Comparison of ENCODE assay signal across 14 cellular contexts in genomic region chr3:141241248-141242034, GRCh38. TPM values are rescaled to one million over a fixed set of nuclear protein-coding genes. Genes with fewer than 3 reads are reported as not detected.
DNase-seq lines count a peak whose midpoint lies in the region; ATAC-seq and TF ChIP-seq lines count a peak whose summit lies in the region.
"Had no signal": no experiment of that assay in that cellular context is flagged by ENCODE, and none has a peak within 500 bp of the region (broad histone marks: within the 10 kb centered on the region; RNA-seq: fewer than 3 reads in every experiment).

No MANE protein-coding gene starts in this region.

- H3K79me2 ChIP-seq in parathyroid adenoma, result peaks cover 28% of the 10 kb centered on the region
- H3K79me2 ChIP-seq in PC-9 (ENCODE audit: low read depth), result peaks cover 10% of the 10 kb centered on the region

- H3K4me1 ChIP-seq in CD8-positive, alpha-beta T cell (ENCODE audit: insufficient read depth, low read length), result peaks cover 55% of the 10 kb centered on the region
- H3K4me1 ChIP-seq in parathyroid adenoma (peaks cover 72% of the 10 kb centered on the region), PC-9 (replicated peaks; ENCODE audit: insufficient read depth) (0 out of 2 replicates have a peak, but pooled peaks cover 3% of the 10 kb centered on the region)
- peaks cover 45% of the 10 kb centered on the region for H3K4me1 ChIP-seq in CD8-positive, alpha-beta memory T cell (ENCODE audit: insufficient read depth, low read length)

- no peak overlapping the region for H3K27ac ChIP-seq in CD8-positive, alpha-beta T cell (ENCODE audit: low read depth, low read length)
- H3K27ac ChIP-seq in parathyroid adenoma (peak overlapping the region; percentile 21), PC-9 (no peak overlapping the region)
- H3K27ac ChIP-seq in CD8-positive, alpha-beta memory T cell (ENCODE audit: low read depth, low read length), result no peak overlapping the region

- no peak overlapping the region for H3K9ac ChIP-seq in parathyroid adenoma

- POLR2A ChIA-PET in CD8-positive, alpha-beta T cell (lab: Charles Lee), result interaction anchor here (1.0 to 1.8 kb wide), 2 partner anchors 10 to 26 kb away, joined by 3 to 8 read pairs; partner anchors contain the start of gene PXYLP1
- POLR2A ChIA-PET in PC-9 (lab: Charles Lee; ENCODE audit: unreplicated experiment), result no interaction called here
- POLR2A ChIA-PET in CD8-positive, alpha-beta memory T cell (lab: Charles Lee), result no interaction called here

- no peaks in the 10 kb centered on the region; the same call in 1 of the 2 replicates for H4K20me1 ChIP-seq in PC-9 (ENCODE audit: insufficient read depth)

- CTCF ChIA-PET in CD8-positive, alpha-beta T cell (lab: Charles Lee), result interaction anchor here (1.7 to 2.6 kb wide), 2 partner anchors 9 to 38 kb away, joined by 5 to 16 read pairs; partner anchors contain the start of gene PXYLP1
- CTCF ChIA-PET in PC-9 (lab: Charles Lee), result no interaction called here
- CTCF ChIA-PET in CD8-positive, alpha-beta memory T cell (lab: Charles Lee), result interaction anchor here (1.2 to 1.8 kb wide), 3 partner anchors 10 to 38 kb away, joined by 4 to 7 read pairs (median 5); partner anchors contain the start of gene PXYLP1

- H3K36me3 ChIP-seq in CD8-positive, alpha-beta T cell (ENCODE audit: insufficient read depth, low read length), result no peaks in the 10 kb centered on the region
- H3K36me3 ChIP-seq in parathyroid adenoma (ENCODE audit: control insufficient read depth, insufficient read depth, low read length), result no peaks in the 10 kb centered on the region
- H3K36me3 ChIP-seq in PC-9 (ENCODE audit: low read depth), result peaks cover 4% of the 10 kb centered on the region; the same call in 1 of the 2 replicates
- no peaks in the 10 kb centered on the region for H3K36me3 ChIP-seq in CD8-positive, alpha-beta memory T cell (ENCODE audit: insufficient read depth, low read length)

- no peaks in the 10 kb centered on the region for H3K9me3 ChIP-seq in CD8-positive, alpha-beta T cell (ENCODE audit: low read length)
- H3K9me3 ChIP-seq in parathyroid adenoma (ENCODE audit: control insufficient read depth, low read length) (no peaks in the 10 kb centered on the region), PC-9 (ENCODE audit: insufficient read depth, low read depth) (no peaks in the 10 kb centered on the region)
- H3K9me3 ChIP-seq in CD8-positive, alpha-beta memory T cell (ENCODE audit: low read length), result no peaks in the 10 kb centered on the region

- DNase-seq in CD8-positive, alpha-beta T cell, result no peak
- DNase-seq in NCI-H1092 treated with DMSO at 0.1 percent for 48 hours (lab: John Stamatoyannopoulos, UW) (peak; percentile 56), fibroblast of gingiva (ENCODE audit: low read depth) (peak; percentile 53), PC-9 (no peak), RKO (ENCODE audit: low spot score) (no peak)
- DNase-seq in CD8-positive, alpha-beta memory T cell, result no peak
- DNase-seq: activated CD4-positive, alpha-beta memory T cell treated with anti-CD3 and anti-CD28 coated beads for 36 hours; activated gamma-delta T cell; KBM-7; PC-3 had no signal

- TF ChIP-seq CTCF in CD8-positive, alpha-beta T cell (IDR thresholded peaks at IDR 0.05), result no peak
- TF ChIP-seq CTCF in parathyroid adenoma (IDR thresholded peaks at IDR 0.05) (no peak), PC-9 (conservative IDR thresholded peaks at IDR 0.05) (no peak)

- H3K9me2 ChIP-seq in PC-9 (ENCODE audit: insufficient read depth), result no peaks in the 10 kb centered on the region

- peaks cover 69% of the 10 kb centered on the region for H3K4me1 Mint-ChIP-seq in CD8-positive, alpha-beta T cell (ENCODE audit: low read depth)
- H3K4me1 Mint-ChIP-seq in CD8-positive, alpha-beta memory T cell, result peaks cover 38 to 59% (median 41%) of the 10 kb centered on the region in 3 donors

- intact Hi-C loops in CD8-positive, alpha-beta T cell (cut with DNase I, micrococcal nuclease), result loop anchor here in 1 of 2 experiments (2.0 kb wide), 1 partner anchor 25 kb away; no protein-coding TSS in a partner anchor
- intact Hi-C loops in PC-9 (cut with micrococcal nuclease; ENCODE audit: unreplicated experiment), result no loop called here

- no peaks in the 10 kb centered on the region for H3F3A ChIP-seq in PC-9 (ENCODE audit: insufficient read depth, low read depth)

- H3K4me2 ChIP-seq in parathyroid adenoma (ENCODE audit: low read length) (no peak overlapping the region), PC-9 (no peak overlapping the region)

- H3K36me3 Mint-ChIP-seq in CD8-positive, alpha-beta T cell, result peaks cover 21% of the 10 kb centered on the region
- H3K36me3 Mint-ChIP-seq in CD8-positive, alpha-beta memory T cell, result peaks cover 0 to 11% (median 8%) of the 10 kb centered on the region in 3 donors

- H3K9me3 Mint-ChIP-seq in CD8-positive, alpha-beta T cell, result no peaks in the 10 kb centered on the region
- H3K9me3 Mint-ChIP-seq in CD8-positive, alpha-beta memory T cell, result no peaks in the 10 kb centered on the region
- H3K9me3 Mint-ChIP-seq: activated CD4-positive, alpha-beta memory T cell treated with anti-CD3 and anti-CD28 coated beads for 36 hours; stimulated activated naive CD8-positive, alpha-beta T cell treated with anti-CD3 and anti-CD28 coated beads, Interleukin-15, Interleukin-2, amounts not matched to agents 100 ng/mL and 50 ng/mL, for 24 hours had no signal

- no peaks in the 10 kb centered on the region for H3K27me3 Mint-ChIP-seq in CD8-positive, alpha-beta T cell (ENCODE audit: low read depth)
- no peaks in the 10 kb centered on the region for H3K27me3 Mint-ChIP-seq in CD8-positive, alpha-beta memory T cell
- H3K27me3 Mint-ChIP-seq: activated CD4-positive, alpha-beta memory T cell treated with anti-CD3 and anti-CD28 coated beads for 36 hours; stimulated activated naive CD8-positive, alpha-beta T cell treated with anti-CD3 and anti-CD28 coated beads, Interleukin-15, Interleukin-2, amounts not matched to agents 100 ng/mL and 50 ng/mL, for 24 hours had no signal

- no TSS peak for BruUV-seq in PC-9 (replicated peaks; lab: Mats Ljungman, UMichigan)

- H3K27me3 ChIP-seq in CD8-positive, alpha-beta T cell (ENCODE audit: insufficient read depth, low read length), result no peaks in the 10 kb centered on the region
- no peaks in the 10 kb centered on the region for H3K27me3 ChIP-seq in parathyroid adenoma (ENCODE audit: control insufficient read depth, insufficient read depth, low read length)
- H3K27me3 ChIP-seq in PC-9 (ENCODE audit: insufficient read depth, low read depth), result no peaks in the 10 kb centered on the region
- no peaks in the 10 kb centered on the region for H3K27me3 ChIP-seq in CD8-positive, alpha-beta memory T cell (ENCODE audit: insufficient read depth, low read length, poor library complexity, severe bottlenecking)

- no peak overlapping the region for H3K4me3 Mint-ChIP-seq in CD8-positive, alpha-beta T cell
- no peak overlapping the region for H3K4me3 Mint-ChIP-seq in CD8-positive, alpha-beta memory T cell
- H3K4me3 Mint-ChIP-seq: activated CD4-positive, alpha-beta memory T cell treated with anti-CD3 and anti-CD28 coated beads for 36 hours; stimulated activated naive CD8-positive, alpha-beta T cell treated with anti-CD3 and anti-CD28 coated beads, Interleukin-15, Interleukin-2, amounts not matched to agents 100 ng/mL and 50 ng/mL, for 24 hours had no signal

- no peak overlapping the region for H2AFZ ChIP-seq in parathyroid adenoma
- H2AFZ ChIP-seq in PC-9, result no peak overlapping the region

- H3K27ac Mint-ChIP-seq in CD8-positive, alpha-beta T cell, result peak overlapping the region; percentile 67
- peak overlapping the region in 3 of 8 donors; percentile 48 to 79 (median 57) for H3K27ac Mint-ChIP-seq in CD8-positive, alpha-beta memory T cell
- H3K27ac Mint-ChIP-seq: activated CD4-positive, alpha-beta memory T cell treated with anti-CD3 and anti-CD28 coated beads for 36 hours; stimulated activated naive CD8-positive, alpha-beta T cell treated with anti-CD3 and anti-CD28 coated beads, Interleukin-15, Interleukin-2, amounts not matched to agents 100 ng/mL and 50 ng/mL, for 24 hours had no signal

- H3K4me3 ChIP-seq in CD8-positive, alpha-beta T cell (ENCODE audit: low read depth, low read length), result no peak overlapping the region
- no peak overlapping the region for H3K4me3 ChIP-seq in parathyroid adenoma (ENCODE audit: low read depth, low read length)
- H3K4me3 ChIP-seq in PC-9, result no peak overlapping the region
- no peak overlapping the region for H3K4me3 ChIP-seq in CD8-positive, alpha-beta memory T cell (ENCODE audit: low read length)

- no peak for ATAC-seq in CD8-positive, alpha-beta T cell
- no peak for ATAC-seq in HG03342 (IDR thresholded peaks at IDR 0.05; ENCODE audit: unreplicated experiment)
- ATAC-seq: esophagus mucosa, PC-3 had no signal

RNA-seq across cellular contexts. Expression of gene PXYLP1, which starts 9.8 kb away (rescaled TPM):
- total RNA-seq in CD8-positive, alpha-beta T cell, result 10 to 100 TPM; 14.5 to 21.8 TPM
- total RNA-seq in PC-9 (2021), result 7.8 and 11.1 TPM in 2 replicates
- 1 to 10 TPM; 6.6 to 9.5 TPM for total RNA-seq in CD8-positive, alpha-beta memory T cell
- 7.6 TPM for polyA plus RNA-seq in CD8-positive, alpha-beta memory T cell

Comparison
In these comparisons a context has a peak if more than half of its experiments do, and no peak if none do; other contexts are left out.
1. DNase-seq: peak in NCI-H1092 treated with DMSO at 0.1 percent for 48 hours (single experiment) and fibroblast of gingiva (single experiment); none in CD8-positive, alpha-beta T cell (0 of 7), PC-9 (0 of 2), RKO (single experiment) and CD8-positive, alpha-beta memory T cell (0 of 5).